Comparison of ENCODE assay signal across 8 cellular contexts in genomic region chr19:35868172-35868822, GRCh38. TPM values are rescaled to one million over a fixed set of nuclear protein-coding genes. Genes with fewer than 3 reads are reported as not detected.
DNase-seq lines count a peak whose midpoint lies in the region; ATAC-seq and TF ChIP-seq lines count a peak whose summit lies in the region.

APLP1 (plus strand) TSS chr19:35868574; CDS start chr19:35868637, 63 bp downstream.

- TF ChIP-seq POLR2A in esophagus squamous epithelium (IDR thresholded peaks at IDR 0.05) (no peak), stomach (IDR thresholded peaks at IDR 0.05) (no peak)

- H3K9me3 Mint-ChIP-seq in activated T-cell treated with anti-CD3 and anti-CD28 coated beads, Interleukin-2, amount 50 U/mL, for 4 hours, result no peaks in the 10 kb centered on the region
- H3K9me3 Mint-ChIP-seq in naive thymus-derived CD8-positive, alpha-beta T cell, result no peaks in the 10 kb centered on the region

- intact Hi-C loops in esophagus squamous epithelium (cut with DNase I), result no loop called here
- intact Hi-C loops in stomach (cut with DNase I; ENCODE audit: low total_unique reads), result no loop called here

- peaks cover 17 to 25% (median 17%) of the 10 kb centered on the region in 3 donors for H3K4me1 ChIP-seq in esophagus squamous epithelium
- peaks cover 21 to 27% (median 24%) of the 10 kb centered on the region in 4 donors for H3K4me1 ChIP-seq in stomach

- peak; percentile 80 to 83 for ATAC-seq in activated T-cell treated with anti-CD3 and anti-CD28 coated beads, Interleukin-2, amount 50 U/mL, for 4 hours
- ATAC-seq in naive thymus-derived CD8-positive, alpha-beta T cell, result peak; percentile 65 to 82
- ATAC-seq in HG03039 (IDR thresholded peaks at IDR 0.05; ENCODE audit: unreplicated experiment), result no peak

- H3K9me3 ChIP-seq in esophagus squamous epithelium, result no peaks in the 10 kb centered on the region
- H3K9me3 ChIP-seq in stomach, result no peaks in the 10 kb centered on the region

- POLR2A ChIA-PET in naive thymus-derived CD8-positive, alpha-beta T cell (lab: Charles Lee), result no interaction called here

- 7% methylated on average over 5 of the region's 60 CpGs; no CpG with 5 or more reads in 1 of the 2 donors for WGBS in esophagus squamous epithelium, 2 donors
- WGBS in stomach, 5 donors, result 0 to 2% (median 1%) methylated on average over 4 to 58 of the region's 60 CpGs

- peaks cover 12% of the 10 kb centered on the region for H3K4me1 Mint-ChIP-seq in activated T-cell treated with anti-CD3 and anti-CD28 coated beads, Interleukin-2, amount 50 U/mL, for 4 hours (ENCODE audit: low read depth)
- peaks cover 14 to 32% (median 17%) of the 10 kb centered on the region in 4 donors for H3K4me1 Mint-ChIP-seq in naive thymus-derived CD8-positive, alpha-beta T cell

- peak within 1 kb of the TSS; percentile 37 for H3K4me3 Mint-ChIP-seq in activated T-cell treated with anti-CD3 and anti-CD28 coated beads, Interleukin-2, amount 50 U/mL, for 4 hours
- peak within 1 kb of the TSS; percentile 59 to 76 (median 68) for H3K4me3 Mint-ChIP-seq in naive thymus-derived CD8-positive, alpha-beta T cell

- H3K27me3 ChIP-seq in H7 (ENCODE audit: control insufficient read depth, insufficient read depth, low read length) (peaks cover 41% of the 10 kb centered on the region), esophagus squamous epithelium (peaks cover 0 to 75% (median 0%) of the 10 kb centered on the region in 4 donors), stomach (peaks cover 0 to 80% (median 17%) of the 10 kb centered on the region in 3 donors)

- peak within 1 kb of the TSS; percentile 27 for H3K4me3 ChIP-seq in AG09309 (ENCODE audit: control insufficient read depth, low read depth, low read length)
- peak within 1 kb of the TSS; percentile 47 for H3K4me3 ChIP-seq in H7 (ENCODE audit: insufficient read depth, low read depth, low read length)
- H3K4me3 ChIP-seq in esophagus squamous epithelium, result peak within 1 kb of the TSS; percentile 19 to 72 (median 44)
- H3K4me3 ChIP-seq in stomach, result peak within 1 kb of the TSS; percentile 56 to 63 (median 58)

- TF ChIP-seq EP300 in stomach (IDR thresholded peaks at IDR 0.05), result no peak

- H3K36me3 Mint-ChIP-seq in activated T-cell treated with anti-CD3 and anti-CD28 coated beads, Interleukin-2, amount 50 U/mL, for 4 hours (ENCODE audit: insufficient read depth), result no peaks in the 10 kb centered on the region
- H3K36me3 Mint-ChIP-seq in naive thymus-derived CD8-positive, alpha-beta T cell, result peaks cover 0 to 2% (median 0%) of the 10 kb centered on the region in 3 donors

- no peak within 1 kb of the TSS for H3K27ac ChIP-seq in esophagus squamous epithelium
- H3K27ac ChIP-seq in stomach, result peak within 1 kb of the TSS; percentile 42 to 79 (median 67)

- TF ChIP-seq CTCF in AG09309 (IDR thresholded peaks at IDR 0.05; ENCODE audit: control insufficient read depth, insufficient read depth, low read depth, low read length, missing control alignments), result no peak
- TF ChIP-seq CTCF in esophagus squamous epithelium (IDR thresholded peaks at IDR 0.05), result no peak
- no peak for TF ChIP-seq CTCF in stomach (IDR thresholded peaks at IDR 0.05)

- H3K27me3 Mint-ChIP-seq in activated T-cell treated with anti-CD3 and anti-CD28 coated beads, Interleukin-2, amount 50 U/mL, for 4 hours (ENCODE audit: low read depth), result peaks cover 67% of the 10 kb centered on the region
- H3K27me3 Mint-ChIP-seq in naive thymus-derived CD8-positive, alpha-beta T cell, result peaks cover 10 to 75% (median 48%) of the 10 kb centered on the region in 5 donors

- no peak within 1 kb of the TSS for H3K27ac Mint-ChIP-seq in naive thymus-derived CD8-positive, alpha-beta T cell

- H3K36me3 ChIP-seq in H7 (replicated peaks; ENCODE audit: control insufficient read depth, insufficient read depth, low read length) (no peaks in the 10 kb centered on the region), esophagus squamous epithelium (no peaks in the 10 kb centered on the region), stomach (peaks cover 0 to 6% (median 0%) of the 10 kb centered on the region in 4 donors)

- DNase-seq in AG09309 (ENCODE audit: low read depth) (no peak), H7 (peak; percentile 91), NCI-H774 (lab: John Stamatoyannopoulos, UW) (peak; percentile 57), esophagus squamous epithelium (lab: John Stamatoyannopoulos, UW) (no peak), stomach (peak; percentile 86)
- peak; percentile 69 for DNase-seq in activated T-cell treated with anti-CD3 and anti-CD28 coated beads, Interleukin-2, amount 50 U/mL, for 4 hours
- DNase-seq in naive thymus-derived CD8-positive, alpha-beta T cell, result peak in 8 of 10 donors; percentile 27 to 61 (median 44)

RNA-seq across cellular contexts. Expression of gene APLP1, which starts in this region (rescaled TPM):
- 18.3 and 19.3 TPM in 2 replicates for total RNA-seq in H7 (2014; rRNA removed; shearing (Covaris generic))
- total RNA-seq in activated T-cell treated with anti-CD3 and anti-CD28 coated beads, Interleukin-2, amount 50 U/mL, for 4 hours, result under 1 TPM in 2 of 3 donors, not detected in 1; 0.24 to 0.34 TPM
- total RNA-seq in esophagus squamous epithelium, result 1 to 10 TPM in 1 of 4 donors, under 1 TPM in 2, not detected in 1; 0.44 to 1.7 (median 0.76) TPM
- not detected for total RNA-seq in naive thymus-derived CD8-positive, alpha-beta T cell
- not detected for polyA plus RNA-seq in naive thymus-derived CD8-positive, alpha-beta T cell
- 10 to 100 TPM in 4 of 5 donors, 1 to 10 TPM in 1; 5.3 to 76.5 (median 18.8) TPM for total RNA-seq in stomach
- polyA plus RNA-seq in stomach, result 10 to 100 TPM; 12.5 to 31.3 (median 18.1) TPM

Comparison
In these comparisons a context has a peak if more than half of its experiments do, and no peak if none do; other contexts are left out.
1. RNA of gene APLP1 (polyA plus RNA-seq): 12.5 to 31.3 TPM in stomach; not detected in naive thymus-derived CD8-positive, alpha-beta T cell; every median in the first group is over 10 times any median in the second.
2. Peak in DNase-seq and ATAC-seq in activated T-cell treated with anti-CD3 and anti-CD28 coated beads, Interleukin-2, amount 50 U/mL, for 4 hours; RNA of the gene not detected or under 1 TPM.
3. Peak in DNase-seq and ATAC-seq in naive thymus-derived CD8-positive, alpha-beta T cell; RNA of the gene not detected or under 1 TPM.
4. DNase-seq: peak in H7 (single experiment), NCI-H774 (single experiment) and stomach (single experiment); none in AG09309 (single experiment) and esophagus squamous epithelium (single experiment).
5. H3K27ac ChIP-seq: peak in stomach (5 of 5); none in esophagus squamous epithelium (0 of 4).
6. Peak in every context shown above with its lines, with median percentiles within 50 percentile points of each other: H3K4me3 ChIP-seq.